Comparison of ENCODE assay signal across 1 cellular context in the genomic region with DNA sequence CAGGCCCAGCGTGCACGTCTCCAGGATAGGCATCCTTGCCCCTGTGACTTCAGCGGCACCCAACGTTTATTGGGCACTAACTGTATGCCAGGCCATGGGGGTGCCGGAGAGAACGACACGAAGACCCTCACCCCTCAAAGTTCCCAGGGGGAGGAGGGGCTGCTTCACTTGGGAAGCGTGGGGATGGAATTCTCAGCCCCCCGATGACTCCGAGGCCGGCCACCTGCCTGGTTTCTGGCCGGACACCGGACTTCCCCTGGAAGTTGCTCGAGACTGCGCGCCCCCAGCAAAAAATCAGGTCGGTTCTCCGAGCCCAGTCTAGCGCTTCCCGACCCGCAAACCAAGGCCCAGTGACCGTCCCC.
TF ChIP-seq lines count a peak whose summit lies in the region.

No MANE protein-coding gene starts in this region.

TF ChIP-seq in endothelial cell of umbilical vein, 7 proteins besides CTCF, POLR2A, EP300 and RAD21:
- TF ChIP-seq FOS (IDR thresholded peaks at IDR 0.05; ENCODE audit: borderline replicate concordance, insufficient read depth, low read length): peak; percentile 13
- TF ChIP-seq JUN (IDR thresholded peaks at IDR 0.05; ENCODE audit: borderline replicate concordance, insufficient read depth, insufficient read length, low read depth): no peak
TF ChIP-seq in endothelial cell of umbilical vein: peak in this region for 1.
